In genomic region chr19:50275577-50276368, GRCh38 we compare ENCODE assay signal across 28 cellular contexts. TPM values are rescaled to one million over a fixed set of nuclear protein-coding genes. Genes with fewer than 3 reads are reported as not detected.
DNase-seq lines count a peak whose midpoint lies in the region; TF ChIP-seq lines count a peak whose summit lies in the region.
"Had no signal": no experiment of that assay in that cellular context is flagged by ENCODE, and none has a peak within 500 bp of the region (broad histone marks: within the 10 kb centered on the region; RNA-seq: fewer than 3 reads in every experiment).

No MANE protein-coding gene starts in this region.

- peak; percentile 55 for DNase-seq in H7
- peak; percentile 33 for DNase-seq in nephron progenitor cell
- DNase-seq in NCI-H2029 (lab: John Stamatoyannopoulos, UW): no peak
- DNase-seq in globus pallidus (ENCODE audit: low spot score): no peak
- DNase-seq in stimulated activated CD4-positive, alpha-beta T cell treated with anti-CD3 and anti-CD28 coated beads, Interleukin-2, amount 100 ng/mL, for 48 hours: no peak
- DNase-seq in ureter (ENCODE audit: low spot score): no peak
- DNase-seq: Calu3; DMS79 treated with DMSO at 0.1 percent for 48 hours; HFFc6; KBM-7; MV-4-11; NCI-H1105 treated with DMSO at 0.1 percent for 48 hours; NCI-H146; NCI-H1930; NCI-H446; NCI-H526; NCI-H82; NK-92 treated with Interleukin-12 subunit alpha and Interleukin-12 subunit beta, amount 100 ng/mL, for 24 hours; PC-9; RPMI8226; SHP77; T-cell had no signal

- peak overlapping the region; percentile 15 for H3K4me3 Mint-ChIP-seq in nephron progenitor cell
- H3K4me3 Mint-ChIP-seq: CD14-positive monocyte; CD8-positive, alpha-beta memory T cell; HFFc6; T-cell had no signal

- no peaks in the 10 kb centered on the region for H3K27me3 ChIP-seq in H7 (ENCODE audit: control insufficient read depth, insufficient read depth, low read length)

- no peak overlapping the region for H3K4me3 ChIP-seq in H7 (ENCODE audit: insufficient read depth, low read depth, low read length)
- H3K4me3 ChIP-seq: HAP-1, PC-9 had no signal

- H3K36me3 ChIP-seq in H7 (replicated peaks; ENCODE audit: control insufficient read depth, insufficient read depth, low read length): peaks cover 1% of the 10 kb centered on the region
- H3K36me3 ChIP-seq: HAP-1 had no signal

- TF ChIP-seq CTCF in nephron progenitor cell (IDR thresholded peaks at IDR 0.05): no peak

- peaks cover 21% of the 10 kb centered on the region for H3K4me1 Mint-ChIP-seq in nephron progenitor cell
- H3K4me1 Mint-ChIP-seq: CD14-positive monocyte; CD8-positive, alpha-beta memory T cell; T-cell had no signal

- peaks cover 6% of the 10 kb centered on the region for H3K27me3 Mint-ChIP-seq in nephron progenitor cell (ENCODE audit: low read depth, poor library complexity)

- TF ChIP-seq EP300 in Ishikawa (IDR thresholded peaks at IDR 0.05; ENCODE audit: borderline replicate concordance): no peak

- H3K36me3 Mint-ChIP-seq in nephron progenitor cell (ENCODE audit: low read depth): no peaks in the 10 kb centered on the region
- H3K36me3 Mint-ChIP-seq: CD14-positive monocyte; CD8-positive, alpha-beta memory T cell; T-cell had no signal

- no peaks in the 10 kb centered on the region for H3K9me3 Mint-ChIP-seq in nephron progenitor cell
- H3K9me3 Mint-ChIP-seq: CD14-positive monocyte, HFFc6, T-cell had no signal

- no peak for TF ChIP-seq RAD21 in Ishikawa (IDR thresholded peaks at IDR 0.05; ENCODE audit: low read depth)

- peak overlapping the region; percentile 57 for H3K27ac Mint-ChIP-seq in nephron progenitor cell
- H3K27ac Mint-ChIP-seq: CD14-positive monocyte, HFFc6, T-cell had no signal

TF ChIP-seq in Ishikawa, 13 proteins besides CTCF, POLR2A, EP300 and RAD21:
- TF ChIP-seq USF1 (IDR thresholded peaks at IDR 0.05) (no peak), NFIC (IDR thresholded peaks at IDR 0.05) (peak; percentile 42; the same call in 1 of the 2 replicates), TEAD4 (IDR thresholded peaks at IDR 0.05) (peak; percentile 64), CEBPB (IDR thresholded peaks at IDR 0.05) (0 out of 2 replicates have a peak, but pooled peaks have one; percentile 4), CREB1 (IDR thresholded peaks at IDR 0.05; ENCODE audit: low read depth) (no peak)
TF ChIP-seq in Ishikawa: peak in this region for 3.

RNA-seq across cellular contexts. Expression of gene KCNC3, which starts 53.4 kb away (rescaled TPM):
- total RNA-seq in H7 (2014; rRNA removed; shearing (Covaris generic)): 0.14 and 0.37 TPM in 2 replicates
- 22.4 TPM for total RNA-seq in ureter
- total RNA-seq: HFFc6, LHCN-M2, MCF 10A had no signal

Comparison
In these comparisons a context has a peak if more than half of its experiments do, and no peak if none do; other contexts are left out.
1. DNase-seq: peak in H7 (single experiment) and nephron progenitor cell (single experiment); none in NCI-H2029 (single experiment), globus pallidus (single experiment), stimulated activated CD4-positive, alpha-beta T cell treated with anti-CD3 and anti-CD28 coated beads, Interleukin-2, amount 100 ng/mL, for 48 hours (0 of 2) and ureter (single experiment).
2. RNA of gene KCNC3, which starts 53.4 kb away (total RNA-seq): 22.4 TPM in ureter (single experiment); 0.14 to 0.37 TPM in H7; every median in the first group is over 10 times any median in the second.